ENCODE assay signal across 16 cellular contexts in genomic region chr11:108345767-108346166, GRCh38.
DNase-seq lines count a peak whose midpoint lies in the region; ATAC-seq, FAIRE-seq and TF ChIP-seq lines count a peak whose summit lies in the region.
"Had no signal": no experiment of that assay in that cellular context is flagged by ENCODE, and none has a peak within 500 bp of the region (broad histone marks: within the 10 kb centered on the region; RNA-seq: fewer than 3 reads in every experiment).

No MANE protein-coding gene starts in this region.

- intact Hi-C loops in activated naive CD4-positive, alpha-beta T cell treated with anti-CD3 and anti-CD28 coated beads for 36 hours (cut with micrococcal nuclease) = loop anchor here (5.0 kb wide), 1 partner anchor 247 kb away; the partner anchor contains the start of gene EXPH5
- intact Hi-C loops in IMR-90 (cut with micrococcal nuclease) (no loop called here), K562 (cut with micrococcal nuclease) (no loop called here), Right ventricle myocardium inferior (cut with DNase I) (no loop called here)

- H4K20me1 ChIP-seq in IMR-90 (ENCODE audit: insufficient read depth, low read length) (no peaks in the 10 kb centered on the region), K562 (replicated peaks; ENCODE audit: control insufficient read depth, insufficient read depth, low read length) (no peaks in the 10 kb centered on the region)

- TF ChIP-seq EP300 in K562 (IDR thresholded peaks at IDR 0.05; ENCODE audit: low read length) = no peak

- H3K4ac ChIP-seq in IMR-90 (ENCODE audit: low read depth, low read length) = no peak overlapping the region

- dilution Hi-C loops in IMR-90 (cut with HindIII; ENCODE audit: low sequenced_read_pairs, unreplicated experiment) = no loop called here

- no peak overlapping the region for H4K5ac ChIP-seq in IMR-90 (ENCODE audit: low read depth, low read length)

- BruUV-seq in IMR-90 (replicated peaks; lab: Mats Ljungman, UMichigan) (no TSS peak), K562 (replicated peaks; lab: Mats Ljungman, UMichigan) (no TSS peak)

- POLR2A ChIA-PET in IMR-90 (lab: Charles Lee; ENCODE audit: unreplicated experiment) = no interaction called here
- POLR2A ChIA-PET in K562 (lab: Yijun Ruan, JAX) = interaction anchor here (0.6 kb wide), 1 partner anchor 204 kb away, joined by 3 read pairs; no protein-coding TSS in a partner anchor

- H3K18ac ChIP-seq in IMR-90 (ENCODE audit: low read depth, low read length) = no peak overlapping the region

- no peak overlapping the region for H3K4me2 ChIP-seq in IMR-90 (ENCODE audit: low read depth, low read length)
- H3K4me2 ChIP-seq in K562 (ENCODE audit: insufficient read depth, low read length) = no peak overlapping the region
- H3K4me2 ChIP-seq: GM23338 had no signal

- H2AK9ac ChIP-seq in IMR-90 (replicated peaks; ENCODE audit: low read depth, low read length, poor library complexity) = no peak overlapping the region

- no peak for DNase-seq in activated naive CD4-positive, alpha-beta T cell treated with anti-CD3 and anti-CD28 coated beads for 36 hours
- DNase-seq in IMR-90 = no peak
- no peak for DNase-seq in K562 (ENCODE audit: extremely low read depth in 1 of 4, low spot score in 3 of 4)
- DNase-seq in Right ventricle myocardium inferior (ENCODE audit: missing footprints) = no peak
- DNase-seq: BE2C; Caco-2; CD8-positive, alpha-beta memory T cell; DMS53; H7 had no signal

- peak overlapping the region; percentile 85 for H3K27ac Mint-ChIP-seq in activated naive CD4-positive, alpha-beta T cell treated with anti-CD3 and anti-CD28 coated beads, Interleukin-2, amount 50 U/mL, for 24 hours
- no peak overlapping the region for H3K27ac Mint-ChIP-seq in activated naive CD4-positive, alpha-beta T cell treated with anti-CD3 and anti-CD28 coated beads for 36 hours
- H3K27ac Mint-ChIP-seq: GM23338 had no signal

- no peak overlapping the region for H3K23ac ChIP-seq in IMR-90 (ENCODE audit: low read depth, low read length)

- H4K91ac ChIP-seq in IMR-90 (ENCODE audit: insufficient read depth, low read depth, low read length) = no peak overlapping the region

- no peak for TF ChIP-seq CTCF in IMR-90 (conservative IDR thresholded peaks at IDR 0.05; ENCODE audit: low read depth, low read length)
- TF ChIP-seq CTCF in K562 (IDR thresholded peaks at IDR 0.05 in 2 of 3, conservative IDR thresholded peaks at IDR 0.05 in 1 of 3; ENCODE audit: insufficient read depth in 2 of 3, low read depth in 1 of 3, low read length in 3 of 3) = no peak

- no peaks in the 10 kb centered on the region for H3K9me1 ChIP-seq in IMR-90 (ENCODE audit: insufficient read depth, low read length)
- no peaks in the 10 kb centered on the region for H3K9me1 ChIP-seq in K562 (ENCODE audit: control insufficient read depth, insufficient read depth, low read length)

- CTCF ChIA-PET in activated naive CD4-positive, alpha-beta T cell treated with anti-CD3 and anti-CD28 coated beads for 36 hours (lab: Charles Lee) = no interaction called here
- CTCF ChIA-PET in IMR-90 (lab: Yijun Ruan, JAX) = no interaction called here
- CTCF ChIA-PET in K562 (lab: Yijun Ruan, JAX; ENCODE audit: low intra/inter-chr PET ratio) = no interaction called here

- no peaks in the 10 kb centered on the region for H3K27me3 Mint-ChIP-seq in activated naive CD4-positive, alpha-beta T cell treated with anti-CD3 and anti-CD28 coated beads, Interleukin-2, amount 50 U/mL, for 24 hours
- H3K27me3 Mint-ChIP-seq in activated naive CD4-positive, alpha-beta T cell treated with anti-CD3 and anti-CD28 coated beads for 36 hours (ENCODE audit: low read depth) = no peaks in the 10 kb centered on the region
- H3K27me3 Mint-ChIP-seq: CD8-positive, alpha-beta memory T cell had no signal

- 100% methylated on average over 1 of the region's 4 CpGs; no CpG with 5 or more reads in 1 of the 2 experiments for WGBS in IMR-90 (ENCODE audit: extremely low coverage in 2 of 2, insufficient read length in 1 of 2), 2 experiments
- 93% methylated on average over 4 of the region's 4 CpGs for WGBS in K562 (ENCODE audit: insufficient coverage, low coverage, missing lambda C conversion rate)

- no peak overlapping the region for H3K14ac ChIP-seq in IMR-90 (replicated peaks; ENCODE audit: low read depth, low read length)

- no peak overlapping the region for H2BK15ac ChIP-seq in IMR-90 (ENCODE audit: low read depth, low read length)

- H3K4me3 ChIP-seq in IMR-90 (ENCODE audit: insufficient read depth, low read depth, low read length) (no peak overlapping the region), K562 (no peak overlapping the region)
- H3K4me3 ChIP-seq: GM23338 had no signal

- no peak overlapping the region for H2AK5ac ChIP-seq in IMR-90 (ENCODE audit: low read depth, low read length)

- H3K9me3 ChIP-seq in IMR-90 (ENCODE audit: control insufficient read depth, insufficient read depth, low read length) (no peaks in the 10 kb centered on the region), K562 (replicated peaks; ENCODE audit: control insufficient read depth, insufficient read depth, low read depth, low read length) (no peaks in the 10 kb centered on the region)
- H3K9me3 ChIP-seq: BE2C, Caco-2 had no signal

- no peaks in the 10 kb centered on the region for H3K79me1 ChIP-seq in IMR-90 (ENCODE audit: low read depth in 1 of 2, low read length in 2 of 2)

- ATAC-seq in IMR-90 (ENCODE audit: low read depth) = no peak
- ATAC-seq in K562 = no peak
- ATAC-seq in HG02798 (IDR thresholded peaks at IDR 0.05; ENCODE audit: poor library complexity, unreplicated experiment) = no peak
- ATAC-seq in GM21390 (IDR thresholded peaks at IDR 0.05; ENCODE audit: unreplicated experiment) = no peak
- no peak for ATAC-seq in Right ventricle myocardium inferior
- ATAC-seq: GM23338, HepG2 had no signal

- no peak for TF ChIP-seq POLR2A in IMR-90 (IDR thresholded peaks at IDR 0.05; ENCODE audit: low read depth, low read length)
- no peak for TF ChIP-seq POLR2A in K562 (conservative IDR thresholded peaks at IDR 0.05)

- no peaks in the 10 kb centered on the region for H3K4me1 ChIP-seq in IMR-90 (ENCODE audit: control insufficient read depth, insufficient read depth, low read length)
- peaks cover 0 to 3% of the 10 kb centered on the region in 2 experiments; a peak in 3 of 5 replicates for H3K4me1 ChIP-seq in K562 (replicated peaks in 1 of 2; ENCODE audit: control insufficient read depth in 2 of 2, insufficient read depth in 2 of 2, low read length in 2 of 2)
- H3K4me1 ChIP-seq: BE2C had no signal

- H3K9ac ChIP-seq in IMR-90 (ENCODE audit: low read depth, low read length) = no peak overlapping the region
- no peak overlapping the region for H3K9ac ChIP-seq in K562 (ENCODE audit: insufficient read depth in 1 of 2, low read depth in 2 of 2, low read length in 2 of 2)

- TF ChIP-seq RAD21 in IMR-90 (IDR thresholded peaks at IDR 0.05; ENCODE audit: low read length) (no peak), K562 (CRISPR knock-in tag; conservative IDR thresholded peaks at IDR 0.05 in 1 of 2, IDR thresholded peaks at IDR 0.05 in 1 of 2) (no peak)

- H2BK20ac ChIP-seq in IMR-90 (ENCODE audit: low read depth, low read length) = no peak overlapping the region

- peaks cover 63% of the 10 kb centered on the region for H3K4me1 Mint-ChIP-seq in activated naive CD4-positive, alpha-beta T cell treated with anti-CD3 and anti-CD28 coated beads, Interleukin-2, amount 50 U/mL, for 24 hours
- peaks cover 27% of the 10 kb centered on the region for H3K4me1 Mint-ChIP-seq in activated naive CD4-positive, alpha-beta T cell treated with anti-CD3 and anti-CD28 coated beads for 36 hours (ENCODE audit: low read depth)

- H3K79me2 ChIP-seq in K562 (ENCODE audit: control insufficient read depth, insufficient read depth, low read length) = no peaks in the 10 kb centered on the region

- FAIRE-seq in K562 (lab: Jason Lieb, UNC) = no peak
- FAIRE-seq: HepG2, HTR-8/SVneo had no signal

- H3K27ac ChIP-seq in IMR-90 (ENCODE audit: insufficient read depth, low read length) (no peak overlapping the region), K562 (ENCODE audit: extremely low read depth, low read depth, low read length) (no peak overlapping the region)
- H3K27ac ChIP-seq: C4-2B had no signal

- no peak overlapping the region for H3K56ac ChIP-seq in IMR-90 (ENCODE audit: extremely low read depth, insufficient read depth, low read length)

- no peak overlapping the region for H4K8ac ChIP-seq in IMR-90 (ENCODE audit: low read depth in 2 of 2, low read length in 2 of 2)

- H3K4me3 Mint-ChIP-seq in activated naive CD4-positive, alpha-beta T cell treated with anti-CD3 and anti-CD28 coated beads, Interleukin-2, amount 50 U/mL, for 24 hours = no peak overlapping the region
- no peak overlapping the region for H3K4me3 Mint-ChIP-seq in activated naive CD4-positive, alpha-beta T cell treated with anti-CD3 and anti-CD28 coated beads for 36 hours
- H3K4me3 Mint-ChIP-seq: CD8-positive, alpha-beta memory T cell; GM23338 had no signal

- no peak overlapping the region for H2BK5ac ChIP-seq in IMR-90 (ENCODE audit: low read depth, low read length, poor library complexity, severe bottlenecking)

- H3K36me3 Mint-ChIP-seq in activated naive CD4-positive, alpha-beta T cell treated with anti-CD3 and anti-CD28 coated beads, Interleukin-2, amount 50 U/mL, for 24 hours = peaks cover 28% of the 10 kb centered on the region
- H3K36me3 Mint-ChIP-seq in activated naive CD4-positive, alpha-beta T cell treated with anti-CD3 and anti-CD28 coated beads for 36 hours (ENCODE audit: low read depth) = peaks cover 11% of the 10 kb centered on the region

- H3K36me3 ChIP-seq in IMR-90 (ENCODE audit: control insufficient read depth, insufficient read depth, low read length) = peaks cover 5% of the 10 kb centered on the region; the same call in 1 of the 2 replicates
- peaks cover 10% of the 10 kb centered on the region; the same call in 2 of the 3 replicates for H3K36me3 ChIP-seq in K562 (ENCODE audit: control insufficient read depth, insufficient read depth, low read length)

- H3K27me3 ChIP-seq in IMR-90 (ENCODE audit: control insufficient read depth, insufficient read depth, low read length) (no peaks in the 10 kb centered on the region), K562 (ENCODE audit: control insufficient read depth in 2 of 2, insufficient read depth in 2 of 2, low read length in 2 of 2) (no peaks in the 10 kb centered on the region)
- H3K27me3 ChIP-seq: BE2C had no signal

- H3K9me3 Mint-ChIP-seq in activated naive CD4-positive, alpha-beta T cell treated with anti-CD3 and anti-CD28 coated beads, Interleukin-2, amount 50 U/mL, for 24 hours = no peaks in the 10 kb centered on the region
- no peaks in the 10 kb centered on the region for H3K9me3 Mint-ChIP-seq in activated naive CD4-positive, alpha-beta T cell treated with anti-CD3 and anti-CD28 coated beads for 36 hours
- H3K9me3 Mint-ChIP-seq: CD8-positive, alpha-beta memory T cell; GM23338 had no signal

- no peak overlapping the region for H2BK120ac ChIP-seq in IMR-90 (ENCODE audit: low read depth, low read length)

- in situ Hi-C loops in IMR-90 (cut with MboI; ENCODE audit: low sequenced_read_pairs) (no loop called here), K562 (cut with MboI) (no loop called here)

- H2AFZ ChIP-seq in IMR-90 (replicated peaks; ENCODE audit: low read length, poor library complexity) = no peak overlapping the region
- H2AFZ ChIP-seq in K562 (ENCODE audit: low read depth, low read length) = no peak overlapping the region
- H2AFZ ChIP-seq: GM23338 had no signal

TF ChIP-seq in IMR-90, 13 proteins besides CTCF, POLR2A, EP300 and RAD21 (continues in another document):
- TF ChIP-seq CHD1 (IDR thresholded peaks at IDR 0.05; ENCODE audit: low read depth, low read length) = no peak

TF ChIP-seq in K562, 482 proteins besides CTCF, POLR2A, EP300 and RAD21 (continues in another document):
- peak; percentile 78 for TF ChIP-seq ZNF316 (IDR thresholded peaks at IDR 0.05)
